ENCODE assay signal across 1 cellular context in genomic region chr2:232744963-232745362, GRCh38.
A peak's percentile ranks its signal among the peaks of the same experiment; 100 is the strongest.
TF ChIP-seq lines count a peak whose summit lies in the region.

No MANE protein-coding gene starts in this region.

TF ChIP-seq in HEK293, 187 proteins besides CTCF, POLR2A, EP300 and RAD21 (continued from another document):
- peak; percentile 52; the same call in 1 of the 2 replicates for TF ChIP-seq BCL6B (tag by site-specific recombination; IDR thresholded peaks at IDR 0.05)
TF ChIP-seq in HEK293: peak in this region for 2.
